In the genomic region with DNA sequence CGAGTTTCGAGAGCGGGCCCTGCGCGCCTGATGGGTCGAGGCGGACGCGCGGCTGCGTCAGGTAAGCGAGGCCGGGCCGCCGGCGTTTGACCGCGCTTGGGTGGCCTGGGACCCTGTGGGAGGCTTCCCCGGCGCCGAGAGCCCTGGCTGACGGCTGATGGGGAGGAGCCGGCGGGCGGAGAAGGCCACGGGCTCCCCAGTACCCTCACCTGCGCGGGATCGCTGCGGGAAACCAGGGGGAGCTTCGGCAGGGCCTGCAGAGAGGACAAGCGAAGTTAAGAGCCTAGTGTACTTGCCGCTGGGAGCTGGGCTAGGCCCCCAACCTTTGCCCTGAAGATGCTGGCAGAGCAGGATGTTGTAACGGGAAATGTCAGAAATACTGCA, we compare ENCODE assay signal across 8 cellular contexts. TPM values are rescaled to one million over a fixed set of nuclear protein-coding genes. Genes with fewer than 3 reads are reported as not detected.
DNase-seq lines count a peak whose midpoint lies in the region; ATAC-seq and TF ChIP-seq lines count a peak whose summit lies in the region.
"Not testable (repeated sequence)": the region's sequence is repeated elsewhere in the genome, so short reads cannot be mapped to it uniquely, and the experiment has no call there.

No MANE protein-coding gene starts in this region.

- H3K4me3 ChIP-seq in BLaER1 (peak overlapping the region; percentile 63), IMR-90 (ENCODE audit: insufficient read depth, low read depth, low read length) (peak overlapping the region; percentile 34; the same call in 1 of the 2 replicates), epithelial cell of proximal tubule (ENCODE audit: low read depth, low read length) (peak overlapping the region; percentile 26), kidney epithelial cell (ENCODE audit: low read depth, low read length) (peak overlapping the region; percentile 28), osteoblast (ENCODE audit: insufficient read depth, low read length) (peak overlapping the region; percentile 40), thoracic aorta (peak overlapping the region; percentile 72)

- H3K4me2 ChIP-seq in BLaER1; IMR-90 (ENCODE audit: low read depth, low read length); osteoblast (ENCODE audit: insufficient read depth, low read length): not testable (repeated sequence)

- not testable (repeated sequence) for H3K27me3 ChIP-seq in BLaER1; IMR-90 (ENCODE audit: control insufficient read depth, insufficient read depth, low read length); kidney epithelial cell (ENCODE audit: control insufficient read depth, insufficient read depth, low read length); osteoblast (ENCODE audit: insufficient read depth, low read length); thoracic aorta (replicated peaks; ENCODE audit: insufficient read depth)

- H4K20me1 ChIP-seq in BLaER1; IMR-90 (ENCODE audit: insufficient read depth, low read length); osteoblast (ENCODE audit: insufficient read depth, low read length): not testable (repeated sequence)

- not testable (repeated sequence) for H3K4me3 Mint-ChIP-seq in activated CD8-positive, alpha-beta T cell treated with anti-CD3 and anti-CD28 coated beads for 36 hours

- H3K9me1 ChIP-seq in IMR-90 (ENCODE audit: insufficient read depth, low read length): not testable (repeated sequence)

- BruUV-seq in IMR-90 (replicated peaks; lab: Mats Ljungman, UMichigan): not testable (repeated sequence)

- not testable (repeated sequence) for H4K91ac ChIP-seq in IMR-90 (ENCODE audit: insufficient read depth, low read depth, low read length)

- not testable (repeated sequence) for H3K27ac ChIP-seq in BLaER1; IMR-90 (ENCODE audit: insufficient read depth, low read length); osteoblast (ENCODE audit: low read depth, low read length)
- H3K27ac ChIP-seq in thoracic aorta: peak overlapping the region in 1 of 2 donors; percentile 64

- intact Hi-C loops in IMR-90 (cut with micrococcal nuclease); activated CD8-positive, alpha-beta T cell treated with anti-CD3 and anti-CD28 coated beads for 36 hours (cut with micrococcal nuclease): not testable (repeated sequence)

- not testable (repeated sequence) for H3K9me3 ChIP-seq in BLaER1; IMR-90 (ENCODE audit: control insufficient read depth, insufficient read depth, low read length); osteoblast (ENCODE audit: low read depth, low read length); thoracic aorta

- H3K18ac ChIP-seq in IMR-90 (ENCODE audit: low read depth, low read length): not testable (repeated sequence)

- not testable (repeated sequence) for H3K27me3 Mint-ChIP-seq in activated CD8-positive, alpha-beta T cell treated with anti-CD3 and anti-CD28 coated beads for 36 hours

- H3K9ac ChIP-seq in BLaER1; IMR-90 (ENCODE audit: low read depth, low read length): not testable (repeated sequence)

- H3K79me1 ChIP-seq in IMR-90 (ENCODE audit: low read depth in 1 of 2, low read length in 2 of 2): not testable (repeated sequence)

- in situ Hi-C loops in IMR-90 (cut with MboI; ENCODE audit: low sequenced_read_pairs): not testable (repeated sequence)

- TF ChIP-seq RAD21 in IMR-90 (IDR thresholded peaks at IDR 0.05; ENCODE audit: low read length): not testable (repeated sequence)

- not testable (repeated sequence) for H3K36me3 Mint-ChIP-seq in activated CD8-positive, alpha-beta T cell treated with anti-CD3 and anti-CD28 coated beads for 36 hours (ENCODE audit: low read depth)

- CTCF ChIA-PET in IMR-90 (lab: Yijun Ruan, JAX); activated CD8-positive, alpha-beta T cell treated with anti-CD3 and anti-CD28 coated beads for 36 hours (lab: Charles Lee): not testable (repeated sequence)

- not testable (repeated sequence) for H3K56ac ChIP-seq in IMR-90 (ENCODE audit: extremely low read depth, insufficient read depth, low read length)

- not testable (repeated sequence) for H3K9me3 Mint-ChIP-seq in activated CD8-positive, alpha-beta T cell treated with anti-CD3 and anti-CD28 coated beads for 36 hours

- POLR2A ChIA-PET in IMR-90 (lab: Charles Lee; ENCODE audit: unreplicated experiment); activated CD8-positive, alpha-beta T cell treated with anti-CD3 and anti-CD28 coated beads for 36 hours (lab: Charles Lee): not testable (repeated sequence)

- H3K4me1 Mint-ChIP-seq in activated CD8-positive, alpha-beta T cell treated with anti-CD3 and anti-CD28 coated beads for 36 hours (ENCODE audit: low read depth): not testable (repeated sequence)

- dilution Hi-C loops in IMR-90 (cut with HindIII; ENCODE audit: low sequenced_read_pairs, unreplicated experiment): not testable (repeated sequence)

- not testable (repeated sequence) for H2AFZ ChIP-seq in IMR-90 (replicated peaks; ENCODE audit: low read length, poor library complexity); osteoblast (ENCODE audit: low read length)

- H3K36me3 ChIP-seq in BLaER1; IMR-90 (ENCODE audit: control insufficient read depth, insufficient read depth, low read length); kidney epithelial cell (ENCODE audit: control insufficient read depth, insufficient read depth, low read length); osteoblast (ENCODE audit: insufficient read depth, low read length); thoracic aorta: not testable (repeated sequence)

- H3K27ac Mint-ChIP-seq in activated CD8-positive, alpha-beta T cell treated with anti-CD3 and anti-CD28 coated beads for 36 hours: not testable (repeated sequence)

- H2BK5ac ChIP-seq in IMR-90 (ENCODE audit: low read depth, low read length, poor library complexity, severe bottlenecking): not testable (repeated sequence)

- H3K79me2 ChIP-seq in osteoblast (ENCODE audit: insufficient read depth, low read length): not testable (repeated sequence)

- not testable (repeated sequence) for H3K14ac ChIP-seq in IMR-90 (replicated peaks; ENCODE audit: low read depth, low read length)

- H2AK5ac ChIP-seq in IMR-90 (ENCODE audit: low read depth, low read length): not testable (repeated sequence)

- H2AK9ac ChIP-seq in IMR-90 (replicated peaks; ENCODE audit: low read depth, low read length, poor library complexity): not testable (repeated sequence)

- not testable (repeated sequence) for H2BK20ac ChIP-seq in IMR-90 (ENCODE audit: low read depth, low read length)

- not testable (repeated sequence) for H4K5ac ChIP-seq in IMR-90 (ENCODE audit: low read depth, low read length)

- H2BK15ac ChIP-seq in IMR-90 (ENCODE audit: low read depth, low read length): not testable (repeated sequence)

- H4K8ac ChIP-seq in IMR-90 (ENCODE audit: low read depth in 2 of 2, low read length in 2 of 2): not testable (repeated sequence)

- not testable (repeated sequence) for TF ChIP-seq POLR2A in IMR-90 (IDR thresholded peaks at IDR 0.05; ENCODE audit: low read depth, low read length)

- no CpG with 5 or more reads among the region's 34 CpGs for WGBS in IMR-90 (ENCODE audit: extremely low coverage in 2 of 2, insufficient read length in 1 of 2), 2 experiments

- not testable (repeated sequence) for H3K4me1 ChIP-seq in BLaER1; IMR-90 (ENCODE audit: control insufficient read depth, insufficient read depth, low read length); osteoblast (ENCODE audit: insufficient read depth, low read length); thoracic aorta (ENCODE audit: control insufficient read depth in 1 of 2, low read depth in 2 of 2)

- TF ChIP-seq CTCF in IMR-90 (conservative IDR thresholded peaks at IDR 0.05; ENCODE audit: low read depth, low read length); activated CD8-positive, alpha-beta T cell treated with anti-CD3 and anti-CD28 coated beads for 36 hours (IDR thresholded peaks at IDR 0.05); epithelial cell of proximal tubule (conservative IDR thresholded peaks at IDR 0.05; ENCODE audit: low read depth, low read length); kidney epithelial cell (IDR thresholded peaks at IDR 0.05; ENCODE audit: insufficient read depth, low read length, poor library complexity, severe bottlenecking); osteoblast (IDR thresholded peaks at IDR 0.05; ENCODE audit: extremely low read depth, low read depth, low read length); thoracic aorta (IDR thresholded peaks at IDR 0.05): not testable (repeated sequence)

- not testable (repeated sequence) for H3K4ac ChIP-seq in IMR-90 (ENCODE audit: low read depth, low read length)

- not testable (repeated sequence) for H3K23ac ChIP-seq in IMR-90 (ENCODE audit: low read depth, low read length)

- ATAC-seq in GM21447 (IDR thresholded peaks at IDR 0.05; ENCODE audit: unreplicated experiment) (peak; percentile 21), thoracic aorta (ENCODE audit: insufficient number of reproducible peaks, low FRiP score, low read depth) (peak; percentile 24)
- not testable (repeated sequence) for ATAC-seq in IMR-90 (ENCODE audit: low read depth)
- ATAC-seq in activated CD8-positive, alpha-beta T cell treated with anti-CD3 and anti-CD28 coated beads for 36 hours: peak; percentile 28

- H2BK120ac ChIP-seq in IMR-90 (ENCODE audit: low read depth, low read length): not testable (repeated sequence)

- not testable (repeated sequence) for DNase-seq in IMR-90; activated CD8-positive, alpha-beta T cell treated with anti-CD3 and anti-CD28 coated beads for 36 hours; epithelial cell of proximal tubule (ENCODE audit: low read depth); kidney epithelial cell (ENCODE audit: low read depth); osteoblast (ENCODE audit: insufficient read length, low spot score, missing footprints); thoracic aorta (ENCODE audit: low spot score)

RNA-seq across cellular contexts. Expression of gene GOLGA8R, which starts 57.3 kb away (rescaled TPM):
- total RNA-seq in IMR-90 (2012; rRNA removed) (0.72 and 1.1 TPM in 2 replicates), epithelial cell of proximal tubule (0.22 TPM in 1 of 2 replicates, not detected in the other), kidney epithelial cell (0.27 and 1.0 TPM in 2 replicates), osteoblast (2.4 and 3.3 TPM in 2 replicates), thoracic aorta (10 to 100 TPM in 1 of 2 donors, 1 to 10 TPM in 1; 8.8 to 11.9 TPM)
- polyA plus RNA-seq in IMR-90 (2012; rRNA removed): 0.46 and 1.4 TPM in 2 replicates
- 0.23 and 0.25 TPM in 2 replicates for polyA plus RNA-seq in IMR-90 (2012; cell fraction: cytosol; rRNA removed)
- polyA plus RNA-seq in IMR-90 (2012; cell fraction: nucleus; rRNA removed; ENCODE audit: low replicate concordance): 4.5 and 16.0 TPM in 2 replicates
- total RNA-seq in activated CD8-positive, alpha-beta T cell treated with anti-CD3 and anti-CD28 coated beads for 36 hours: 1 to 10 TPM; 2.8 to 3.1 TPM
